In the genomic region with DNA sequence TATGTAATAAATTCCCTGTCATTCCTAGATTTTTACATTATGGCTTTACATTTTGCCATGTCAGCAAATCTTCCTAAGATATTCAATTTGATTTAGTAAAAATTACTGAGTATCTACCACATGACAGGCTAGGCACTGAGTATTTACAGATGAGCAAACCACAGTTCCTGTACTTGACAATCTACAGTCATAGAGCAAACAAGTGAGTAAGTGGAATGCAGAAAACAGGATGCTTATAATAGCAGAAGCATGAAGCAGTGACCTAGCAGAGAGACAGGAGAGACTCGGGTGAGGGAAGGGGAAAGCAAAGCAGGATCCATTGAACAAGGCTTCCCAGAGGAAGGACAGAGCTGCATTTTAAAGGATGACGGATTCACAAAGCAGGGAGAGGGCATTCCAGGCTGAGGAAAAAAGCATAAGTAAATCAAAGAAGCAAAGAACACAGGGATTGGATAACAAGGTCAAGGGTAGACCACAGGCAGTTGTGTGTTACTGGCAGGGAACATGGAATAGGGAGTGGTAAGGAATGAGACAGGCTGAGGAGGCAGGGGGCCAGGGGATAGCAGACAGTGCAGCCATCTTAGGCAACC, we compare ENCODE assay signal across 15 cellular contexts.
DNase-seq lines count a peak whose midpoint lies in the region; ATAC-seq and TF ChIP-seq lines count a peak whose summit lies in the region.
"Had no signal": no experiment of that assay in that cellular context is flagged by ENCODE, and none has a peak within 500 bp of the region (broad histone marks: within the 10 kb centered on the region; RNA-seq: fewer than 3 reads in every experiment).

No MANE protein-coding gene starts in this region.

- ATAC-seq in esophagus mucosa (peak; percentile 18), GM19397 (IDR thresholded peaks at IDR 0.05; ENCODE audit: unreplicated experiment) (no peak), GM18867 (IDR thresholded peaks at IDR 0.05; ENCODE audit: unreplicated experiment) (no peak)

- H3K9me3 Mint-ChIP-seq in nephron, result no peaks in the 10 kb centered on the region
- H3K9me3 Mint-ChIP-seq: immature natural killer cell had no signal

- TF ChIP-seq CTCF in BJ (IDR thresholded peaks at IDR 0.05; ENCODE audit: insufficient read depth, low read depth, low read length) (no peak), nephron (IDR thresholded peaks at IDR 0.05; ENCODE audit: unreplicated experiment in 3 of 3) (no peak)

- H3K27me3 ChIP-seq in BJ (ENCODE audit: control insufficient read depth, insufficient read depth, low read length), result peaks cover 7% of the 10 kb centered on the region
- H3K27me3 ChIP-seq: neutrophil had no signal

- H3K27ac Mint-ChIP-seq in nephron, result peak overlapping the region; percentile 26 to 65 (median 28)
- H3K27ac Mint-ChIP-seq: activated CD4-positive, alpha-beta T cell treated with anti-CD3 and anti-CD28 coated beads, Interleukin-2, amount 10 ng/mL, durations not matched to agents 7 days and 5 days; activated naive CD8-positive, alpha-beta T cell; CD14-positive monocyte; immature natural killer cell had no signal

- H3K4me3 ChIP-seq in BJ (ENCODE audit: low read depth, low read length), result no peak overlapping the region

- POLR2A ChIA-PET in BJ (lab: Charles Lee), result interaction anchor here (0.7 kb wide), 1 partner anchor 64 kb away, joined by 3 read pairs; no protein-coding TSS in a partner anchor

- H3K27me3 Mint-ChIP-seq in nephron (ENCODE audit: low read depth), result peaks cover 8% of the 10 kb centered on the region
- H3K27me3 Mint-ChIP-seq: activated CD4-positive, alpha-beta T cell treated with anti-CD3 and anti-CD28 coated beads, Interleukin-2, amount 10 ng/mL, durations not matched to agents 7 days and 5 days; activated naive CD8-positive, alpha-beta T cell had no signal

- no peaks in the 10 kb centered on the region for H3K36me3 ChIP-seq in BJ (ENCODE audit: control insufficient read depth, insufficient read depth, low read length)
- H3K36me3 ChIP-seq: neutrophil had no signal

- CTCF ChIA-PET in BJ (lab: Yijun Ruan, JAX), result interaction anchor here (2.4 to 2.5 kb wide), 2 partner anchors 93 to 155 kb away, joined by 7 read pairs; no protein-coding TSS in a partner anchor

- H3K36me3 Mint-ChIP-seq in nephron (ENCODE audit: low read depth), result no peaks in the 10 kb centered on the region
- H3K36me3 Mint-ChIP-seq: activated naive CD8-positive, alpha-beta T cell; CD14-positive monocyte had no signal

- DNase-seq in BJ (ENCODE audit: low read depth) (peak; percentile 66), RPMI7951 (ENCODE audit: low read depth) (peak; percentile 58), NOMO-1 treated with DMSO at 0.1 percent for 48 hours (lab: John Stamatoyannopoulos, UW; ENCODE audit: unreplicated experiment) (no peak), GOT3 (lab: John Stamatoyannopoulos, UW) (no peak)
- DNase-seq: activated CD4-positive, alpha-beta T cell treated with anti-CD3 and anti-CD28 coated beads, Interleukin-2, amount 10 ng/mL, durations not matched to agents 7 days and 5 days; effector CD8-positive, alpha-beta T cell; immature natural killer cell; stimulated activated CD4-positive, alpha-beta T cell treated with anti-CD3 and anti-CD28 coated beads, Interleukin-4, amount 100 ng/mL, for 24 hours had no signal

- peaks cover 32% of the 10 kb centered on the region for H3K4me1 Mint-ChIP-seq in nephron
- H3K4me1 Mint-ChIP-seq: activated CD4-positive, alpha-beta T cell treated with anti-CD3 and anti-CD28 coated beads, Interleukin-2, amount 10 ng/mL, durations not matched to agents 7 days and 5 days; CD14-positive monocyte; immature natural killer cell had no signal

- peak overlapping the region in 1 of 3 experiments; percentile 7 for H3K4me3 Mint-ChIP-seq in nephron
- H3K4me3 Mint-ChIP-seq: activated CD4-positive, alpha-beta T cell treated with anti-CD3 and anti-CD28 coated beads, Interleukin-2, amount 10 ng/mL, durations not matched to agents 7 days and 5 days; activated naive CD8-positive, alpha-beta T cell; CD14-positive monocyte; immature natural killer cell had no signal

Comparison
In these comparisons a context has a peak if more than half of its experiments do, and no peak if none do; other contexts are left out.
1. DNase-seq: peak in BJ (single experiment) and RPMI7951 (single experiment); none in NOMO-1 treated with DMSO at 0.1 percent for 48 hours (single experiment) and GOT3 (single experiment).